ENCODE assay signal across 1 cellular context in the genomic region with DNA sequence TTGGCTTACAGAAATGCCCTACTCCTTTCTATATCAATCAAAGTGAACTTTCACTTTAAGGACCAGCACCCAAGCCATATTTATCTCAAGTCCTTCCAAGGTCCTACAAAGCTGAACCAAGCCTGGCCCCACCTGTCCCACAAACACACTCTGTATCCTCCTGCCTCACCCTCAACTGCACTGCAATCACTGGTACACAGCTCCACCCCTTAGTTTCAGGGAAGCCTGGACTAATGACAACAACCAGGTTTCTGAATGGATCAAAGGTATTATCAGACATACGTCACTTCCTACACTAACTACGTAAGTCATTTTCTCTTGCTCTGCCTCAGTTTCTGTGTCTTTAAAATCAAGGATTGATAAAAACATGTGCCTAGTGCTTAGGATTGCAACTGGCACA.
TF ChIP-seq lines count a peak whose summit lies in the region.

No MANE protein-coding gene starts in this region.

TF ChIP-seq in GM12878, 131 proteins besides CTCF, POLR2A, EP300 and RAD21 (continued from another document):
- TF ChIP-seq ZBTB4 (CRISPR knock-in tag; IDR thresholded peaks at IDR 0.05) (no peak), MYC (IDR thresholded peaks at IDR 0.05; ENCODE audit: insufficient read depth, insufficient read length, insufficient replicate concordance, low read length, severe bottlenecking) (no peak), EED (IDR thresholded peaks at IDR 0.05; ENCODE audit: low read depth) (no peak), CHD1 (IDR thresholded peaks at IDR 0.05; ENCODE audit: low read depth, low read length) (no peak), ZNF384 (IDR thresholded peaks at IDR 0.05; ENCODE audit: borderline replicate concordance, low read depth, low read length) (no peak)
TF ChIP-seq in GM12878: peak in this region for 0.
